In genomic region chr6:1513206-1513605, GRCh38 we compare ENCODE assay signal across 34 cellular contexts.
"Had no signal": no experiment of that assay in that cellular context is flagged by ENCODE, and none has a peak within 500 bp of the region (broad histone marks: within the 10 kb centered on the region; RNA-seq: fewer than 3 reads in every experiment).

No MANE protein-coding gene starts in this region.

- H3K36me3 Mint-ChIP-seq: activated CD4-positive, alpha-beta memory T cell treated with anti-CD3 and anti-CD28 coated beads for 36 hours; activated CD8-positive, alpha-beta memory T cell treated with anti-CD3 and anti-CD28 coated beads, Interleukin-2, amount 10 ng/mL, durations not matched to agents 7 days and 5 days; activated naive CD8-positive, alpha-beta T cell treated with anti-CD3 and anti-CD28 coated beads for 36 hours had no signal

- ATAC-seq: activated CD4-positive, alpha-beta T cell treated with anti-CD3 and anti-CD28 coated beads for 36 hours; activated CD8-positive, alpha-beta memory T cell treated with anti-CD3 and anti-CD28 coated beads, Interleukin-2, amount 10 ng/mL, durations not matched to agents 7 days and 5 days; activated CD8-positive, alpha-beta T cell treated with anti-CD3 and anti-CD28 coated beads, Interleukin-2, amount 10 ng/mL, durations not matched to agents 7 days and 5 days; activated naive CD8-positive, alpha-beta T cell treated with anti-CD3 and anti-CD28 coated beads, Interleukin-2, amount 50 U/mL, for 24 hours; body of pancreas; effector memory CD8-positive, alpha-beta T cell; gastroesophageal sphincter had no signal

- FAIRE-seq: colon, endometrium, endothelial cell of umbilical vein had no signal

- H3K27me3 ChIP-seq: adrenal gland, body of pancreas had no signal

- H3K4me3 Mint-ChIP-seq: activated CD4-positive, alpha-beta memory T cell treated with anti-CD3 and anti-CD28 coated beads for 36 hours; activated CD4-positive, alpha-beta T cell treated with anti-CD3 and anti-CD28 coated beads for 36 hours; activated CD4-positive, alpha-beta T cell treated with anti-CD3 and anti-CD28 coated beads, Interleukin-2, amount 10 ng/mL, durations not matched to agents 24 days and 14 days; activated CD8-positive, alpha-beta memory T cell treated with anti-CD3 and anti-CD28 coated beads, Interleukin-2, amount 10 ng/mL, durations not matched to agents 7 days and 5 days; activated CD8-positive, alpha-beta T cell treated with anti-CD3 and anti-CD28 coated beads, Interleukin-2, amount 10 ng/mL, durations not matched to agents 7 days and 5 days; activated naive CD4-positive, alpha-beta T cell treated with anti-CD3 and anti-CD28 coated beads for 36 hours; activated naive CD4-positive, alpha-beta T cell treated with anti-CD3 and anti-CD28 coated beads, Interleukin-2, amount 50 U/mL, for 24 hours; activated naive CD8-positive, alpha-beta T cell treated with anti-CD3 and anti-CD28 coated beads for 36 hours; activated naive CD8-positive, alpha-beta T cell treated with anti-CD3 and anti-CD28 coated beads, Interleukin-2, amount 50 U/mL, for 24 hours; activated T-helper 1 cell treated with anti-CD3 and anti-CD28 coated beads, Interleukin-12 subunit alpha, Interleukin-12 subunit beta, Interleukin-2, Interleukin-4 antibody, amounts not matched to agents 30 ng/mL and 10 ng/mL and 1 ng/mL, durations not matched to agents 14 hours and 24 hours and 36 hours; effector memory CD8-positive, alpha-beta T cell had no signal

- H3K9me3 ChIP-seq: adrenal gland, esophagus squamous epithelium, gastroesophageal sphincter had no signal

- H3K36me3 ChIP-seq: adrenal gland, esophagus squamous epithelium, gastroesophageal sphincter had no signal

- H3K27ac Mint-ChIP-seq: activated CD4-positive, alpha-beta memory T cell treated with anti-CD3 and anti-CD28 coated beads for 36 hours; activated CD4-positive, alpha-beta T cell treated with anti-CD3 and anti-CD28 coated beads for 36 hours; activated CD4-positive, alpha-beta T cell treated with anti-CD3 and anti-CD28 coated beads, Interleukin-2, amount 10 ng/mL, durations not matched to agents 24 days and 14 days; activated CD8-positive, alpha-beta memory T cell treated with anti-CD3 and anti-CD28 coated beads, Interleukin-2, amount 10 ng/mL, durations not matched to agents 7 days and 5 days; activated CD8-positive, alpha-beta T cell treated with anti-CD3 and anti-CD28 coated beads, Interleukin-2, amount 10 ng/mL, durations not matched to agents 7 days and 5 days; activated naive CD4-positive, alpha-beta T cell treated with anti-CD3 and anti-CD28 coated beads for 36 hours; activated naive CD4-positive, alpha-beta T cell treated with anti-CD3 and anti-CD28 coated beads, Interleukin-2, amount 50 U/mL, for 24 hours; activated naive CD8-positive, alpha-beta T cell treated with anti-CD3 and anti-CD28 coated beads for 36 hours; activated naive CD8-positive, alpha-beta T cell treated with anti-CD3 and anti-CD28 coated beads, Interleukin-2, amount 50 U/mL, for 24 hours; activated T-helper 1 cell treated with anti-CD3 and anti-CD28 coated beads, Interleukin-12 subunit alpha, Interleukin-12 subunit beta, Interleukin-2, Interleukin-4 antibody, amounts not matched to agents 30 ng/mL and 10 ng/mL and 1 ng/mL, durations not matched to agents 14 hours and 24 hours and 36 hours; activated T-helper 2 cell treated with anti-CD3 and anti-CD28 coated beads, Interferon-gamma antibody, Interleukin-2, Interleukin-4, amounts not matched to agents 10 μg/mL and 5 μg/mL and 100 μg/mL, durations not matched to agents 14 hours and 24 hours and 36 hours; effector memory CD8-positive, alpha-beta T cell had no signal

- H3K27ac ChIP-seq: adrenal gland, body of pancreas, epithelial cell of prostate, esophagus squamous epithelium, gastroesophageal sphincter had no signal

- H3K4me1 ChIP-seq: adrenal gland, body of pancreas, esophagus squamous epithelium, gastroesophageal sphincter had no signal

- H3K4me1 Mint-ChIP-seq: activated CD4-positive, alpha-beta T cell treated with anti-CD3 and anti-CD28 coated beads for 36 hours; activated naive CD8-positive, alpha-beta T cell treated with anti-CD3 and anti-CD28 coated beads for 36 hours; activated naive CD8-positive, alpha-beta T cell treated with anti-CD3 and anti-CD28 coated beads, Interleukin-2, amount 50 U/mL, for 24 hours had no signal

- DNase-seq: activated CD4-positive, alpha-beta memory T cell treated with anti-CD3 and anti-CD28 coated beads for 36 hours; activated CD4-positive, alpha-beta T cell treated with anti-CD3 and anti-CD28 coated beads for 36 hours; activated CD4-positive, alpha-beta T cell treated with anti-CD3 and anti-CD28 coated beads, Interleukin-2, amount 10 ng/mL, durations not matched to agents 24 days and 14 days; activated CD4-positive, CD25-positive, alpha-beta regulatory T cell; activated CD4-positive, CD25-positive, alpha-beta regulatory T cell treated with anti-CD3 and anti-CD28 coated beads, Interleukin-2, amount 50 U/mL, for 72 hours; activated CD8-positive, alpha-beta memory T cell treated with anti-CD3 and anti-CD28 coated beads, Interleukin-2, amount 10 ng/mL, durations not matched to agents 7 days and 5 days; activated CD8-positive, alpha-beta memory T cell treated with anti-CD3 and anti-CD28 coated beads, Interleukin-2, amount 50 U/mL, for 4 hours; activated CD8-positive, alpha-beta T cell treated with anti-CD3 and anti-CD28 coated beads, Interleukin-2, amount 10 ng/mL, durations not matched to agents 7 days and 5 days; activated effector memory CD4-positive, alpha-beta T cell treated with anti-CD3 and anti-CD28 coated beads, Interleukin-2, amount 50 U/mL, for 16 hours; activated naive CD4-positive, alpha-beta T cell treated with anti-CD3 and anti-CD28 coated beads for 36 hours; activated naive CD8-positive, alpha-beta T cell treated with anti-CD3 and anti-CD28 coated beads for 36 hours; activated naive CD8-positive, alpha-beta T cell treated with anti-CD3 and anti-CD28 coated beads, Interleukin-2, amount 50 U/mL, for 24 hours; activated T-cell treated with anti-CD3 and anti-CD28 coated beads, Interleukin-2, amount 50 U/mL, for 1 hour; activated T-cell treated with anti-CD3 and anti-CD28 coated beads, Interleukin-2, amount 50 U/mL, for 48 hours; adrenal gland; amygdala; aorta; body of pancreas; caudate nucleus; cortex of kidney; dermis blood vessel endothelial cell; effector CD4-positive, alpha-beta T cell; effector memory CD8-positive, alpha-beta T cell; esophagus squamous epithelium; foreskin melanocyte; T-helper 2 cell had no signal

- H3K9me3 Mint-ChIP-seq: activated CD4-positive, alpha-beta T cell treated with anti-CD3 and anti-CD28 coated beads, Interleukin-2, amount 10 ng/mL, durations not matched to agents 24 days and 14 days; activated naive CD4-positive, alpha-beta T cell treated with anti-CD3 and anti-CD28 coated beads for 36 hours; activated T-helper 1 cell treated with anti-CD3 and anti-CD28 coated beads, Interleukin-12 subunit alpha, Interleukin-12 subunit beta, Interleukin-2, Interleukin-4 antibody, amounts not matched to agents 30 ng/mL and 10 ng/mL and 1 ng/mL, durations not matched to agents 14 hours and 24 hours and 36 hours; activated T-helper 2 cell treated with anti-CD3 and anti-CD28 coated beads, Interferon-gamma antibody, Interleukin-2, Interleukin-4, amounts not matched to agents 10 μg/mL and 5 μg/mL and 100 μg/mL, durations not matched to agents 14 hours and 24 hours and 36 hours had no signal

- H3K4me3 ChIP-seq: adrenal gland, body of pancreas, esophagus squamous epithelium, gastroesophageal sphincter had no signal
